In the genomic region with DNA sequence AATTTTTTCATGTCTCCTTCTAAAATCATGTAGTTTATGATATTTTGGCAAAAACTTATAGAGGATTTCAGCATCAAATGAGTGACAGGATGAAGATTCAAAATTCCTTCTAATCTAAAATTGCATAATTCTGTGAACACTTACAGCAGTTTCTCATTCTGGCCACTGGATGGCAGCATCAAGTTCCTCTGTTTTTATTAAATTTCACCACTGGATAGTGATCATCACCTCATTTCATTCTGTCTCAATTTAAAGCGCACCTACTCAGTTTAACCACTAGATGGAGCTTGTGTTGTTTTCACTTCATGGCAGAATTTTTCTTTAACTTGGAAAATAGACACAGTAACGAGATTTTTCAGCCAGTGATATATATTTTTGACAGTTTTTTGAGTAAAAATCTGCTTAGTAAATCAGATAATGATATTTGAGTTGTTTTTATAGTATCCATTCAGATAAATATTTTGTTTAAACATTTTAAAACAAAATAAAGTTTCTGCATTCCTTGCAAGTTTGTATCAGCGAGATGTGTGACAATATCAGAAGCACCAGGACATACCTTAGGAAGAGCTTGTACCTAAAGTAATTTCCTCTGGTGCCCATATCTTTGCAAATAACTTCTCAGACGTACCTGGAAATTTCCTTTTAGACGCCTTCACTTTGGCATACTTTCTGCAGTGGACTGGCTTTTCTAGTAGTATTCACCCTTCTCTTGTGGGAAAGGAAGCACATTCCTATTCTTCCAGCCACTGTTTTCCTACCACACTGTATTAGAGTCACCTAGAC, we compare ENCODE assay signal across 8 cellular contexts.
DNase-seq lines count a peak whose midpoint lies in the region; TF ChIP-seq lines count a peak whose summit lies in the region.

No MANE protein-coding gene starts in this region.

- H3K4me1 ChIP-seq in osteoblast (ENCODE audit: insufficient read depth, low read length), result no peaks in the 10 kb centered on the region

- H3K27me3 ChIP-seq in osteoblast (ENCODE audit: insufficient read depth, low read length), result no peaks in the 10 kb centered on the region

- DNase-seq in GM03348 (ENCODE audit: low spot score) (peak; percentile 75), H4 (ENCODE audit: low spot score) (peak; percentile 83), Kasumi-1 (lab: John Stamatoyannopoulos, UW) (peak; percentile 98 to 99), OCI-M2 (lab: John Stamatoyannopoulos, UW; ENCODE audit: unreplicated experiment) (peak; percentile 40), fibroblast of the aortic adventitia (ENCODE audit: low read depth) (peak; percentile 89), osteoblast (ENCODE audit: insufficient read length, low spot score, missing footprints) (no peak), islet precursor cell (no peak)
- peak; percentile 32 for DNase-seq in activated T-cell treated with anti-CD3 and anti-CD28 coated beads, Interleukin-2, amount 50 U/mL, for 1 hour

- no peaks in the 10 kb centered on the region for H3K9me3 ChIP-seq in osteoblast (ENCODE audit: low read depth, low read length)

- no peaks in the 10 kb centered on the region for H4K20me1 ChIP-seq in osteoblast (ENCODE audit: insufficient read depth, low read length)

- H3K4me3 ChIP-seq in fibroblast of the aortic adventitia (ENCODE audit: low read depth, low read length) (no peak overlapping the region), osteoblast (ENCODE audit: insufficient read depth, low read length) (no peak overlapping the region)

- H3K79me2 ChIP-seq in osteoblast (ENCODE audit: insufficient read depth, low read length), result no peaks in the 10 kb centered on the region

- TF ChIP-seq CTCF in fibroblast of the aortic adventitia (IDR thresholded peaks at IDR 0.05; ENCODE audit: insufficient read depth, low read length) (peak; percentile 84), osteoblast (IDR thresholded peaks at IDR 0.05; ENCODE audit: extremely low read depth, low read depth, low read length) (peak; percentile 99)

- no peak overlapping the region for H3K27ac ChIP-seq in osteoblast (ENCODE audit: low read depth, low read length)

- peak overlapping the region; percentile 10 for H2AFZ ChIP-seq in osteoblast (ENCODE audit: low read length)

- no peaks in the 10 kb centered on the region for H3K36me3 ChIP-seq in osteoblast (ENCODE audit: insufficient read depth, low read length)

- no peak overlapping the region for H3K4me2 ChIP-seq in osteoblast (ENCODE audit: insufficient read depth, low read length)

Comparison
In these comparisons a context has a peak if more than half of its experiments do, and no peak if none do; other contexts are left out.
1. DNase-seq: peak in GM03348 (single experiment), H4 (single experiment), Kasumi-1 (2 of 2), OCI-M2 (single experiment), activated T-cell treated with anti-CD3 and anti-CD28 coated beads, Interleukin-2, amount 50 U/mL, for 1 hour (single experiment) and fibroblast of the aortic adventitia (single experiment); none in osteoblast (single experiment) and islet precursor cell (single experiment).